22 cellular contexts compared by ENCODE assay signal in genomic region chr20:56779452-56780143, GRCh38.
DNase-seq lines count a peak whose midpoint lies in the region; ATAC-seq and TF ChIP-seq lines count a peak whose summit lies in the region.
"Had no signal": no experiment of that assay in that cellular context is flagged by ENCODE, and none has a peak within 500 bp of the region (broad histone marks: within the 10 kb centered on the region; RNA-seq: fewer than 3 reads in every experiment).

No MANE protein-coding gene starts in this region.

- H2BK5ac ChIP-seq in neuronal stem cell (ENCODE audit: low read length): no peak overlapping the region

- ATAC-seq in stimulated activated naive CD8-positive, alpha-beta T cell treated with anti-CD3 and anti-CD28 coated beads, Interleukin-15, amount 100 ng/mL, for 72 hours: peak; percentile 35
- ATAC-seq in stimulated activated naive CD8-positive, alpha-beta T cell treated with anti-CD3 and anti-CD28 coated beads, Interleukin-15, Interleukin-2, amounts not matched to agents 100 U/mL and 50 U/mL, for 24 hours: no peak
- no peak for ATAC-seq in activated T-cell treated with anti-CD3 and anti-CD28 coated beads, Interleukin-2, amount 50 U/mL, for 4 hours
- ATAC-seq: activated T-cell treated with anti-CD3 and anti-CD28 coated beads, Interleukin-2, amount 50 U/mL, for 72 hours; left lung had no signal

- H3K4me1 ChIP-seq in breast epithelium (peaks cover 0 to 8% of the 10 kb centered on the region in 2 donors), neuronal stem cell (ENCODE audit: control insufficient read depth in 2 of 2, insufficient read depth in 1 of 2, low read depth in 1 of 2, low read length in 2 of 2) (peaks cover 0 to 2% of the 10 kb centered on the region in 2 donors), osteoblast (ENCODE audit: insufficient read depth, low read length) (peaks cover 24% of the 10 kb centered on the region)
- H3K4me1 ChIP-seq: left lung, uterus had no signal

- DNase-seq in stimulated activated naive CD8-positive, alpha-beta T cell treated with anti-CD3 and anti-CD28 coated beads, Interleukin-15, amount 100 ng/mL, for 72 hours: no peak
- DNase-seq in stimulated activated naive CD8-positive, alpha-beta T cell treated with anti-CD3 and anti-CD28 coated beads, Interleukin-15, Interleukin-2, amounts not matched to agents 100 U/mL and 50 U/mL, for 24 hours: no peak
- DNase-seq in breast epithelium (ENCODE audit: low spot score in 2 of 2) (no peak), neural crest cell (ENCODE audit: low read depth, low spot score) (no peak), neuronal stem cell (ENCODE audit: low spot score) (no peak), osteoblast (ENCODE audit: insufficient read length, low spot score, missing footprints) (no peak), NCI-H2171 (lab: John Stamatoyannopoulos, UW) (no peak)
- no peak for DNase-seq in activated T-cell treated with anti-CD3 and anti-CD28 coated beads, Interleukin-2, amount 50 U/mL, for 4 hours
- DNase-seq: activated CD4-positive, alpha-beta memory T cell treated with anti-CD3 and anti-CD28 coated beads for 36 hours; activated T-cell treated with anti-CD3 and anti-CD28 coated beads, Interleukin-2, amount 50 U/mL, for 72 hours; GDM1; GM23248; Karpas-422; left lung; NCI-H187; NCI-H446; stimulated activated CD4-positive, alpha-beta T cell treated with anti-CD3 and anti-CD28 coated beads, Interleukin-4, amount 100 ng/mL, for 4 hours; uterus had no signal

- H3K9ac ChIP-seq in neuronal stem cell (ENCODE audit: low read depth, low read length, poor library complexity): no peak overlapping the region
- H3K9ac ChIP-seq: GM23248 had no signal

- TF ChIP-seq CTCF in breast epithelium (IDR thresholded peaks at IDR 0.05) (no peak), neural crest cell (conservative IDR thresholded peaks at IDR 0.05) (no peak), osteoblast (IDR thresholded peaks at IDR 0.05; ENCODE audit: extremely low read depth, low read depth, low read length) (no peak)

- H3K18ac ChIP-seq in neuronal stem cell (ENCODE audit: low read length): no peak overlapping the region

- intact Hi-C loops in breast epithelium (cut with DNase I; ENCODE audit: low total_unique reads): no loop called here

- H3K27ac Mint-ChIP-seq in stimulated activated naive CD8-positive, alpha-beta T cell treated with anti-CD3 and anti-CD28 coated beads, Interleukin-15, amount 100 ng/mL, for 72 hours: no peak overlapping the region
- peak overlapping the region; percentile 57 for H3K27ac Mint-ChIP-seq in neural crest cell (ENCODE audit: unreplicated experiment)
- H3K27ac Mint-ChIP-seq: activated CD4-positive, alpha-beta memory T cell treated with anti-CD3 and anti-CD28 coated beads for 36 hours; activated naive CD8-positive, alpha-beta T cell; activated T-cell treated with anti-CD3 and anti-CD28 coated beads, Interleukin-2, amount 50 U/mL, for 72 hours; CD14-positive monocyte had no signal

- no peaks in the 10 kb centered on the region for H3K36me3 Mint-ChIP-seq in neural crest cell (ENCODE audit: low read depth)
- no peaks in the 10 kb centered on the region for H3K36me3 Mint-ChIP-seq in activated T-cell treated with anti-CD3 and anti-CD28 coated beads, Interleukin-2, amount 50 U/mL, for 4 hours (ENCODE audit: insufficient read depth)
- H3K36me3 Mint-ChIP-seq: activated CD4-positive, alpha-beta memory T cell treated with anti-CD3 and anti-CD28 coated beads for 36 hours; activated naive CD8-positive, alpha-beta T cell; CD14-positive monocyte had no signal

- no peaks in the 10 kb centered on the region for H3K27me3 ChIP-seq in breast epithelium
- H3K27me3 ChIP-seq in neuronal stem cell (ENCODE audit: control insufficient read depth in 3 of 3, insufficient read depth in 3 of 3, low read depth in 1 of 3, low read length in 3 of 3): no peaks in the 10 kb centered on the region
- H3K27me3 ChIP-seq in osteoblast (ENCODE audit: insufficient read depth, low read length): peaks cover 4% of the 10 kb centered on the region
- H3K27me3 ChIP-seq: neutrophil, uterus had no signal

- no peaks in the 10 kb centered on the region for H3K36me3 ChIP-seq in breast epithelium
- no peaks in the 10 kb centered on the region for H3K36me3 ChIP-seq in neuronal stem cell (replicated peaks in 1 of 2; ENCODE audit: control insufficient read depth in 2 of 2, insufficient read depth in 2 of 2, low read length in 2 of 2)
- no peaks in the 10 kb centered on the region for H3K36me3 ChIP-seq in osteoblast (ENCODE audit: insufficient read depth, low read length)
- H3K36me3 ChIP-seq: left lung, neutrophil, uterus had no signal

- H3K27me3 Mint-ChIP-seq in stimulated activated naive CD8-positive, alpha-beta T cell treated with anti-CD3 and anti-CD28 coated beads, Interleukin-15, amount 100 ng/mL, for 72 hours: peaks cover 35% of the 10 kb centered on the region
- H3K27me3 Mint-ChIP-seq in neural crest cell (ENCODE audit: low read depth): peaks cover 11% of the 10 kb centered on the region
- peaks cover 19% of the 10 kb centered on the region for H3K27me3 Mint-ChIP-seq in activated T-cell treated with anti-CD3 and anti-CD28 coated beads, Interleukin-2, amount 50 U/mL, for 4 hours (ENCODE audit: low read depth)

- H3K9me3 Mint-ChIP-seq in stimulated activated naive CD8-positive, alpha-beta T cell treated with anti-CD3 and anti-CD28 coated beads, Interleukin-15, amount 100 ng/mL, for 72 hours: no peaks in the 10 kb centered on the region
- no peaks in the 10 kb centered on the region for H3K9me3 Mint-ChIP-seq in neural crest cell
- H3K9me3 Mint-ChIP-seq in activated T-cell treated with anti-CD3 and anti-CD28 coated beads, Interleukin-2, amount 50 U/mL, for 4 hours: no peaks in the 10 kb centered on the region
- H3K9me3 Mint-ChIP-seq: activated CD4-positive, alpha-beta memory T cell treated with anti-CD3 and anti-CD28 coated beads for 36 hours; activated T-cell treated with anti-CD3 and anti-CD28 coated beads, Interleukin-2, amount 50 U/mL, for 72 hours; CD14-positive monocyte had no signal

- H3K27ac ChIP-seq in breast epithelium (peak overlapping the region; percentile 58 to 60), neuronal stem cell (replicated peaks; ENCODE audit: low read length) (no peak overlapping the region), osteoblast (ENCODE audit: low read depth, low read length) (no peak overlapping the region)
- H3K27ac ChIP-seq: GM23248, left lung, neutrophil, SK-N-MC had no signal

- WGBS in neuronal stem cell (ENCODE audit: extremely low coverage in 2 of 2, insufficient read length in 2 of 2, insufficient replicate concordance in 1 of 2), 2 donors: no CpG with 5 or more reads among the region's 11 CpGs

- no peaks in the 10 kb centered on the region for H3K9me3 ChIP-seq in breast epithelium
- H3K9me3 ChIP-seq in neuronal stem cell (replicated peaks in 1 of 2; ENCODE audit: control insufficient read depth in 2 of 2, insufficient read depth in 1 of 2, low read depth in 1 of 2, low read length in 2 of 2): no peaks in the 10 kb centered on the region
- H3K9me3 ChIP-seq in osteoblast (ENCODE audit: low read depth, low read length): no peaks in the 10 kb centered on the region
- H3K9me3 ChIP-seq: left lung, neutrophil, uterus had no signal

- H3K23ac ChIP-seq in neuronal stem cell (ENCODE audit: low read depth, low read length, poor library complexity): no peak overlapping the region

- H2AFZ ChIP-seq in neuronal stem cell (ENCODE audit: low read length) (no peak overlapping the region), osteoblast (ENCODE audit: low read length) (no peak overlapping the region)
- H2AFZ ChIP-seq: GM23248 had no signal

- no peak overlapping the region for H3K4me3 Mint-ChIP-seq in stimulated activated naive CD8-positive, alpha-beta T cell treated with anti-CD3 and anti-CD28 coated beads, Interleukin-15, amount 100 ng/mL, for 72 hours
- no peak overlapping the region for H3K4me3 Mint-ChIP-seq in neural crest cell
- H3K4me3 Mint-ChIP-seq in activated T-cell treated with anti-CD3 and anti-CD28 coated beads, Interleukin-2, amount 50 U/mL, for 4 hours: no peak overlapping the region
- H3K4me3 Mint-ChIP-seq: activated CD4-positive, alpha-beta memory T cell treated with anti-CD3 and anti-CD28 coated beads for 36 hours; activated naive CD8-positive, alpha-beta T cell; CD14-positive monocyte had no signal

- H3K4me3 ChIP-seq in breast epithelium (no peak overlapping the region), neuronal stem cell (ENCODE audit: low read length in 2 of 2) (no peak overlapping the region), osteoblast (ENCODE audit: insufficient read depth, low read length) (no peak overlapping the region)
- H3K4me3 ChIP-seq: GM23248, left lung, SK-N-MC, uterus had no signal

- H2AK5ac ChIP-seq in neuronal stem cell (ENCODE audit: low read depth, low read length): no peak overlapping the region

- TF ChIP-seq POLR2A in breast epithelium (IDR thresholded peaks at IDR 0.05): no peak

- H3K4me2 ChIP-seq in neuronal stem cell (ENCODE audit: insufficient read depth, low read length, poor library complexity, severe bottlenecking) (no peak overlapping the region), osteoblast (ENCODE audit: insufficient read depth, low read length) (no peak overlapping the region)

- H3K14ac ChIP-seq in neuronal stem cell (ENCODE audit: low read length): no peak overlapping the region

- peaks cover 10% of the 10 kb centered on the region for H3K4me1 Mint-ChIP-seq in stimulated activated naive CD8-positive, alpha-beta T cell treated with anti-CD3 and anti-CD28 coated beads, Interleukin-15, amount 100 ng/mL, for 72 hours
- peaks cover 27% of the 10 kb centered on the region for H3K4me1 Mint-ChIP-seq in neural crest cell
- no peaks in the 10 kb centered on the region for H3K4me1 Mint-ChIP-seq in activated T-cell treated with anti-CD3 and anti-CD28 coated beads, Interleukin-2, amount 50 U/mL, for 4 hours (ENCODE audit: low read depth)
- H3K4me1 Mint-ChIP-seq: CD14-positive monocyte had no signal

- H3K79me1 ChIP-seq in neuronal stem cell (ENCODE audit: low read depth, low read length): no peaks in the 10 kb centered on the region

- H3K79me2 ChIP-seq in osteoblast (ENCODE audit: insufficient read depth, low read length): no peaks in the 10 kb centered on the region

- no peak overlapping the region for H2BK15ac ChIP-seq in neuronal stem cell (ENCODE audit: low read length)

- no peak overlapping the region for H3K4ac ChIP-seq in neuronal stem cell (ENCODE audit: low read length)

- no peak overlapping the region for H2BK12ac ChIP-seq in neuronal stem cell (ENCODE audit: low read length)

- no peak overlapping the region for H2BK120ac ChIP-seq in neuronal stem cell (ENCODE audit: low read depth, low read length)

- H4K8ac ChIP-seq in neuronal stem cell (ENCODE audit: low read depth, low read length): no peak overlapping the region

- no peaks in the 10 kb centered on the region for H4K20me1 ChIP-seq in osteoblast (ENCODE audit: insufficient read depth, low read length)

- H4K91ac ChIP-seq in neuronal stem cell (ENCODE audit: low read depth, low read length, poor library complexity): no peak overlapping the region

Comparison
In these comparisons a context has a peak if more than half of its experiments do, and no peak if none do; other contexts are left out.
1. H3K27ac ChIP-seq: peak in breast epithelium (2 of 2); none in neuronal stem cell (single experiment) and osteoblast (single experiment).